In genomic region chr11:46350695-46351094, GRCh38 we compare ENCODE assay signal across 17 cellular contexts. TPM values are rescaled to one million over a fixed set of nuclear protein-coding genes. Genes with fewer than 3 reads are reported as not detected.
DNase-seq lines count a peak whose midpoint lies in the region; ATAC-seq and TF ChIP-seq lines count a peak whose summit lies in the region.
"Had no signal": no experiment of that assay in that cellular context is flagged by ENCODE, and none has a peak within 500 bp of the region (broad histone marks: within the 10 kb centered on the region; RNA-seq: fewer than 3 reads in every experiment).

No MANE protein-coding gene starts in this region.

- no peaks in the 10 kb centered on the region for H3K9me3 ChIP-seq in T-helper 17 cell (ENCODE audit: control insufficient read depth, low read length, poor library complexity, severe bottlenecking)
- H3K9me3 ChIP-seq in endodermal cell (ENCODE audit: control insufficient read depth, low read length): no peaks in the 10 kb centered on the region
- H3K9me3 ChIP-seq: SJSA1 had no signal

- H3K4me1 ChIP-seq in endodermal cell (ENCODE audit: control insufficient read depth, insufficient read depth, low read length): peaks cover 10% of the 10 kb centered on the region

- no peaks in the 10 kb centered on the region for H3K27me3 Mint-ChIP-seq in activated naive CD4-positive, alpha-beta T cell treated with anti-CD3 and anti-CD28 coated beads, Interleukin-2, amount 50 U/mL, for 24 hours
- H3K27me3 Mint-ChIP-seq in T-helper 17 cell (no peaks in the 10 kb centered on the region), immature natural killer cell (ENCODE audit: low read depth in 3 of 3) (peaks cover 15 to 30% (median 23%) of the 10 kb centered on the region in 3 donors), endodermal cell (ENCODE audit: insufficient read depth) (peaks cover 13% of the 10 kb centered on the region)

- H3K27ac ChIP-seq in substantia nigra (ENCODE audit: low read depth, low read length, poor library complexity, severe bottlenecking): peak overlapping the region; percentile 77
- no peak overlapping the region for H3K27ac ChIP-seq in endodermal cell (ENCODE audit: low read depth, low read length)
- H3K27ac ChIP-seq: neural progenitor cell, SJSA1 had no signal

- H3K9ac ChIP-seq in endodermal cell (ENCODE audit: extremely low read depth, low read length, poor library complexity, severe bottlenecking): no peak overlapping the region
- H3K9ac ChIP-seq: neural progenitor cell had no signal

- peaks cover 79% of the 10 kb centered on the region for H3K4me1 Mint-ChIP-seq in activated naive CD4-positive, alpha-beta T cell treated with anti-CD3 and anti-CD28 coated beads, Interleukin-2, amount 50 U/mL, for 24 hours
- peaks cover 74% of the 10 kb centered on the region for H3K4me1 Mint-ChIP-seq in T-helper 17 cell
- H3K4me1 Mint-ChIP-seq in immature natural killer cell: peaks cover 79 to 86% of the 10 kb centered on the region in 2 donors
- peaks cover 40% of the 10 kb centered on the region for H3K4me1 Mint-ChIP-seq in endodermal cell

- H3K4me3 ChIP-seq in endodermal cell (ENCODE audit: low read length): no peak overlapping the region
- H3K4me3 ChIP-seq: neural progenitor cell, SJSA1 had no signal

- H3K27me3 ChIP-seq in endodermal cell (ENCODE audit: control insufficient read depth, insufficient read depth, low read length, poor library complexity, severe bottlenecking): peaks cover 13% of the 10 kb centered on the region
- H3K27me3 ChIP-seq: SJSA1 had no signal

- no peaks in the 10 kb centered on the region for H3K9me3 Mint-ChIP-seq in activated naive CD4-positive, alpha-beta T cell treated with anti-CD3 and anti-CD28 coated beads, Interleukin-2, amount 50 U/mL, for 24 hours
- H3K9me3 Mint-ChIP-seq in immature natural killer cell (no peaks in the 10 kb centered on the region), endodermal cell (no peaks in the 10 kb centered on the region)

- WGBS in endodermal cell (ENCODE audit: insufficient coverage in 1 of 2, insufficient read length in 1 of 2), 2 experiments: 95 to 100% methylated on average over 1 to 3 of the region's 3 CpGs

- no peaks in the 10 kb centered on the region for H3K36me3 Mint-ChIP-seq in activated naive CD4-positive, alpha-beta T cell treated with anti-CD3 and anti-CD28 coated beads, Interleukin-2, amount 50 U/mL, for 24 hours
- H3K36me3 Mint-ChIP-seq in T-helper 17 cell (ENCODE audit: low read depth) (peaks cover 6% of the 10 kb centered on the region), immature natural killer cell (peaks cover 0 to 10% (median 0%) of the 10 kb centered on the region in 3 donors), endodermal cell (ENCODE audit: low read depth) (peaks cover 4% of the 10 kb centered on the region)
- H3K36me3 Mint-ChIP-seq: neural progenitor cell had no signal

- no peak for TF ChIP-seq CTCF in endodermal cell (conservative IDR thresholded peaks at IDR 0.05)

- ATAC-seq in T-helper 17 cell (no peak), HG03442 (IDR thresholded peaks at IDR 0.05; ENCODE audit: unreplicated experiment) (no peak), GM19467 (IDR thresholded peaks at IDR 0.05; ENCODE audit: unreplicated experiment) (no peak)

- no peak for DNase-seq in activated naive CD4-positive, alpha-beta T cell treated with Interleukin-2 at 50 U/mL for 16 hours
- DNase-seq in T-helper 17 cell (no peak), immature natural killer cell (no peak), substantia nigra (lab: John Stamatoyannopoulos, UW) (peak in 1 of 49 donors; percentile 68), endodermal cell (no peak)
- DNase-seq: AML-193; amniotic stem cell; cortex of kidney; NCI-H2227 treated with DMSO at 0.1 percent for 48 hours; stimulated activated naive CD4-positive, alpha-beta T cell treated with Interleukin-2 at 50 U/mL for 16 hours had no signal

- peak overlapping the region; percentile 85 for H3K4me3 Mint-ChIP-seq in activated naive CD4-positive, alpha-beta T cell treated with anti-CD3 and anti-CD28 coated beads, Interleukin-2, amount 50 U/mL, for 24 hours
- H3K4me3 Mint-ChIP-seq in T-helper 17 cell (peak overlapping the region; percentile 90), immature natural killer cell (peak overlapping the region; percentile 67 to 99 (median 97)), endodermal cell (no peak overlapping the region)
- H3K4me3 Mint-ChIP-seq: neural progenitor cell had no signal

- H3K36me3 ChIP-seq in endodermal cell (ENCODE audit: control insufficient read depth, insufficient read depth, low read length): no peaks in the 10 kb centered on the region
- H3K36me3 ChIP-seq: neural progenitor cell had no signal

- peak overlapping the region; percentile 88 for H3K27ac Mint-ChIP-seq in activated naive CD4-positive, alpha-beta T cell treated with anti-CD3 and anti-CD28 coated beads, Interleukin-2, amount 50 U/mL, for 24 hours
- H3K27ac Mint-ChIP-seq in T-helper 17 cell: peak overlapping the region; percentile 95
- peak overlapping the region in 5 of 6 donors; percentile 17 to 96 (median 70) for H3K27ac Mint-ChIP-seq in immature natural killer cell
- no peak overlapping the region for H3K27ac Mint-ChIP-seq in endodermal cell
- H3K27ac Mint-ChIP-seq: neural progenitor cell had no signal

RNA-seq across cellular contexts. Expression of gene DGKZ, which starts 3.4 kb away (rescaled TPM):
- total RNA-seq in T-helper 17 cell (100 to 1,000 TPM; 194 to 196 TPM), endodermal cell (10 to 100 TPM; 49.6 to 57.3 TPM)
- 100 to 1,000 TPM in 1 of 3 donors, 10 to 100 TPM in 2; 40.7 to 120 (median 63.6) TPM for polyA plus RNA-seq in immature natural killer cell
- 40.7 TPM for polyA plus RNA-seq in endodermal cell (2013, experiment 1 of 2)
- 38.7 TPM for polyA plus RNA-seq in endodermal cell (2013, experiment 2 of 2)

RNA-seq across cellular contexts. Expression of gene MDK, which starts 30.8 kb away (rescaled TPM):
- 1 to 10 TPM; 2.6 to 3.7 TPM for total RNA-seq in T-helper 17 cell
- polyA plus RNA-seq in immature natural killer cell: under 1 TPM in 1 of 3 donors, not detected in 2; 0.44 TPM
- total RNA-seq in endodermal cell: 1,000 to 10,000 TPM in 1 of 2 donors, 100 to 1,000 TPM in 1; 644 to 1,502 TPM
- 1,103 TPM for polyA plus RNA-seq in endodermal cell (2013, experiment 1 of 2)
- polyA plus RNA-seq in endodermal cell (2013, experiment 2 of 2): 1,014 TPM

RNA-seq across cellular contexts. Expression of gene CHRM4, which starts 40.9 kb away (rescaled TPM):
- total RNA-seq in T-helper 17 cell: 1 to 10 TPM; 4.3 to 4.8 TPM
- under 1 TPM in 2 of 3 donors, not detected in 1; 0.31 to 0.51 TPM for polyA plus RNA-seq in immature natural killer cell
- total RNA-seq in endodermal cell: under 1 TPM in 1 of 2 donors, not detected in 1; 0.46 TPM
- polyA plus RNA-seq in endodermal cell (2013, experiment 1 of 2): 0.28 TPM
- 0.25 TPM for polyA plus RNA-seq in endodermal cell (2013, experiment 2 of 2)
- total RNA-seq: fibroblast of lung had no signal
- polyA plus RNA-seq: liver had no signal

Comparison
In these comparisons a context has a peak if more than half of its experiments do, and no peak if none do; other contexts are left out.
1. RNA of gene MDK, which starts 30.8 kb away (total RNA-seq): 644 to 1,502 TPM in endodermal cell; 2.6 to 3.7 TPM in T-helper 17 cell; every median in the first group is over 100 times any median in the second.